12 cellular contexts compared by ENCODE assay signal in genomic region chr1:247905899-247906503, GRCh38. TPM values are rescaled to one million over a fixed set of nuclear protein-coding genes. Genes with fewer than 3 reads are reported as not detected.
DNase-seq lines count a peak whose midpoint lies in the region; ATAC-seq and TF ChIP-seq lines count a peak whose summit lies in the region.
"Had no signal": no experiment of that assay in that cellular context is flagged by ENCODE, and none has a peak within 500 bp of the region (broad histone marks: within the 10 kb centered on the region; RNA-seq: fewer than 3 reads in every experiment).

No MANE protein-coding gene starts in this region.

- CTCF ChIA-PET in CD4-positive, alpha-beta T cell (lab: Charles Lee), result no interaction called here

- no peak for DNase-seq in CD4-positive, alpha-beta T cell
- DNase-seq in HL-60 (ENCODE audit: low read depth in 1 of 2, low spot score in 1 of 2), result no peak
- DNase-seq in activated T-cell treated with anti-CD3 and anti-CD28 coated beads, Interleukin-2, amount 50 U/mL, for 48 hours, result peak; percentile 30 to 34
- DNase-seq in mesothelial cell of epicardium (ENCODE audit: low spot score in 2 of 2, unreplicated experiment in 2 of 2), result no peak
- DNase-seq in COLO668 (lab: John Stamatoyannopoulos, UW; ENCODE audit: unreplicated experiment), result no peak
- DNase-seq in medulla oblongata (ENCODE audit: extremely low spot score), result no peak
- DNase-seq: anterior cingulate cortex, Calu3, NCI-H2029 had no signal

- peak overlapping the region; percentile 20; the same call in 1 of the 2 replicates for H3K4me3 ChIP-seq in HL-60 (replicated peaks; ENCODE audit: insufficient read depth, low read length)
- H3K4me3 ChIP-seq: smooth muscle cell had no signal

- no peaks in the 10 kb centered on the region for H3K9me3 ChIP-seq in CD4-positive, alpha-beta T cell (ENCODE audit: control insufficient read depth, low read length)

- H3K27me3 Mint-ChIP-seq in CD4-positive, alpha-beta T cell, result no peaks in the 10 kb centered on the region
- H3K27me3 Mint-ChIP-seq in mesothelial cell of epicardium (ENCODE audit: low read depth), result no peaks in the 10 kb centered on the region

- intact Hi-C loops in CD4-positive, alpha-beta T cell (cut with DNase I, micrococcal nuclease), result no loop called here

- ATAC-seq in CD4-positive, alpha-beta T cell (ENCODE audit: poor library complexity), result peak; percentile 32
- ATAC-seq in GM21515 (IDR thresholded peaks at IDR 0.05; ENCODE audit: unreplicated experiment) (no peak), esophagus mucosa (no peak)

- TF ChIP-seq CTCF in CD4-positive, alpha-beta T cell (IDR thresholded peaks at IDR 0.05), result no peak
- TF ChIP-seq CTCF in HL-60 (IDR thresholded peaks at IDR 0.05; ENCODE audit: insufficient read depth, low read length) (no peak), mesothelial cell of epicardium (IDR thresholded peaks at IDR 0.05; ENCODE audit: unreplicated experiment) (no peak)

- peaks cover 7% of the 10 kb centered on the region for H3K36me3 Mint-ChIP-seq in CD4-positive, alpha-beta T cell (ENCODE audit: low read depth)
- peaks cover 2% of the 10 kb centered on the region for H3K36me3 Mint-ChIP-seq in mesothelial cell of epicardium

- peaks cover 18% of the 10 kb centered on the region for H3K4me1 Mint-ChIP-seq in CD4-positive, alpha-beta T cell (ENCODE audit: low read depth)
- H3K4me1 Mint-ChIP-seq in mesothelial cell of epicardium, result no peaks in the 10 kb centered on the region

- H3K9me3 Mint-ChIP-seq in CD4-positive, alpha-beta T cell, result no peaks in the 10 kb centered on the region
- H3K9me3 Mint-ChIP-seq in mesothelial cell of epicardium, result peaks cover 55% of the 10 kb centered on the region

- POLR2A ChIA-PET in CD4-positive, alpha-beta T cell (lab: Charles Lee), result no interaction called here

- H3K27ac Mint-ChIP-seq in CD4-positive, alpha-beta T cell, result peak overlapping the region; percentile 82
- peak overlapping the region; percentile 40 for H3K27ac Mint-ChIP-seq in mesothelial cell of epicardium

- H3K4me3 Mint-ChIP-seq in CD4-positive, alpha-beta T cell, result peak overlapping the region; percentile 86
- no peak overlapping the region for H3K4me3 Mint-ChIP-seq in mesothelial cell of epicardium

- H3K27me3 ChIP-seq in CD4-positive, alpha-beta T cell (ENCODE audit: control insufficient read depth, insufficient read depth, low read length), result no peaks in the 10 kb centered on the region
- no peaks in the 10 kb centered on the region for H3K27me3 ChIP-seq in HL-60 (ENCODE audit: insufficient read depth, poor library complexity, severe bottlenecking)

- H3K27ac ChIP-seq in CD4-positive, alpha-beta T cell (ENCODE audit: low read depth, low read length), result no peak overlapping the region
- H3K27ac ChIP-seq in HL-60 (replicated peaks), result no peak overlapping the region

RNA-seq across cellular contexts. Expression of gene OR2W3, which starts 10.6 kb away (rescaled TPM):
- total RNA-seq in CD4-positive, alpha-beta T cell, result 1 to 10 TPM; 1.3 to 1.5 TPM
- 0.32 to 0.63 TPM (median 0.55 TPM) in 3 replicates for total RNA-seq in mesothelial cell of epicardium
- not detected for total RNA-seq in esophagus mucosa
- total RNA-seq: Calu3, smooth muscle cell had no signal

RNA-seq across cellular contexts. Expression of gene OR2T8, which starts 14.1 kb away (rescaled TPM):
- total RNA-seq in CD4-positive, alpha-beta T cell, result under 1 TPM in 1 of 2 experiments, not detected in 1; 0.25 TPM
- total RNA-seq in mesothelial cell of epicardium, result not detected in 3 replicates
- not detected for total RNA-seq in esophagus mucosa
- total RNA-seq: Calu3, smooth muscle cell had no signal

RNA-seq across cellular contexts. Expression of gene OR2AJ1, which starts 18.7 kb away (rescaled TPM):
- total RNA-seq in CD4-positive, alpha-beta T cell, result not detected
- total RNA-seq in mesothelial cell of epicardium, result 0.13 TPM in 1 of 3 replicates, not detected in the others
- not detected for total RNA-seq in esophagus mucosa
- total RNA-seq: Calu3, smooth muscle cell had no signal

RNA-seq across cellular contexts. Expression of gene OR2L8, which starts 42.7 kb away (rescaled TPM):
- total RNA-seq in CD4-positive, alpha-beta T cell, result under 1 TPM; 0.55 to 0.78 TPM
- total RNA-seq in mesothelial cell of epicardium (not detected in 3 replicates), esophagus mucosa (not detected)
- total RNA-seq: Calu3, smooth muscle cell had no signal

RNA-seq across cellular contexts. Expression of gene TRIM58, which starts 49.0 kb away (rescaled TPM):
- total RNA-seq in CD4-positive, alpha-beta T cell, result under 1 TPM; 0.16 to 0.20 TPM
- total RNA-seq in mesothelial cell of epicardium (0.91 to 1.2 TPM (median 1.1 TPM) in 3 replicates), esophagus mucosa (0.20 TPM)
- total RNA-seq: Calu3, smooth muscle cell had no signal

Comparison
In these comparisons a context has a peak if more than half of its experiments do, and no peak if none do; other contexts are left out.
1. DNase-seq: peak in activated T-cell treated with anti-CD3 and anti-CD28 coated beads, Interleukin-2, amount 50 U/mL, for 48 hours (2 of 2); none in CD4-positive, alpha-beta T cell (0 of 10), HL-60 (0 of 2), mesothelial cell of epicardium (0 of 2), COLO668 (single experiment) and medulla oblongata (single experiment).